Comparison of ENCODE assay signal across 11 cellular contexts in the genomic region with DNA sequence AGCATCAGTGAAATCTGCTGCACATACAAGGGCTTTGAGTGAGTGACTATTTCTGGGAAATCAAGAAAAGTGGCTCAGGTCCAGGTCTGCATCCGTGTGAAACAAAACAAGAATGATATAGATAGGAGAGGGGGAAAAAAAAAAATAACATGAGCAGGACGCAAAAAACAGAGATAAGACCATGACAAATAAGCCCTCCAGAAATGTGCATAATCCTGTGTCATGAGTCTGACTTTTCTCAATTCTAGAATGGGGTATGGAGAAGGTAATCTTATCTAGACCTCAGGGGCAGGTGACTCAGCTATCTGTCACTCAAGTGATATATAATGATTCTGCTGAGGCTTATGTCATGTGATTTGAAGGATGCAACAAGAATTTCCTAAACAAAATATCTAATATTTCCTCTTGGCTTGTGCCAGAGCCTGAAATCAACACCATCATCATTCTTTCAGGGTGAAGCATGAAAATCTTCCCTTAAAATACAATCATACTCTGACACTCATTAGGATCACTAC.
DNase-seq lines count a peak whose midpoint lies in the region; ATAC-seq and TF ChIP-seq lines count a peak whose summit lies in the region.
"Had no signal": no experiment of that assay in that cellular context is flagged by ENCODE, and none has a peak within 500 bp of the region (broad histone marks: within the 10 kb centered on the region; RNA-seq: fewer than 3 reads in every experiment).

No MANE protein-coding gene starts in this region.

- no peaks in the 10 kb centered on the region for H3K9me3 Mint-ChIP-seq in activated naive CD8-positive, alpha-beta T cell (ENCODE audit: low read depth)
- no peaks in the 10 kb centered on the region for H3K9me3 Mint-ChIP-seq in activated naive CD8-positive, alpha-beta T cell treated with anti-CD3 and anti-CD28 coated beads for 36 hours
- H3K9me3 Mint-ChIP-seq in stimulated activated naive CD8-positive, alpha-beta T cell treated with anti-CD3 and anti-CD28 coated beads, Interleukin-15, amount 100 ng/mL, for 72 hours, result no peaks in the 10 kb centered on the region

- H3K4me1 Mint-ChIP-seq in activated naive CD8-positive, alpha-beta T cell (ENCODE audit: low read depth), result peaks cover 5% of the 10 kb centered on the region
- H3K4me1 Mint-ChIP-seq in activated naive CD8-positive, alpha-beta T cell treated with anti-CD3 and anti-CD28 coated beads for 36 hours, result peaks cover 8% of the 10 kb centered on the region
- peaks cover 19% of the 10 kb centered on the region for H3K4me1 Mint-ChIP-seq in stimulated activated naive CD8-positive, alpha-beta T cell treated with anti-CD3 and anti-CD28 coated beads, Interleukin-15, amount 100 ng/mL, for 72 hours
- H3K4me1 Mint-ChIP-seq: naive B cell had no signal

- DNase-seq in activated naive CD8-positive, alpha-beta T cell treated with anti-CD3 and anti-CD28 coated beads for 36 hours, result no peak
- DNase-seq in stimulated activated naive CD8-positive, alpha-beta T cell treated with anti-CD3 and anti-CD28 coated beads, Interleukin-15, amount 100 ng/mL, for 72 hours, result no peak
- DNase-seq in H4 (ENCODE audit: low spot score) (no peak), SKM-1 treated with dmso at 0.1 percent for 144 hours (lab: John Stamatoyannopoulos, UW; ENCODE audit: unreplicated experiment) (no peak)
- DNase-seq: naive B cell, NCI-H2081 treated with DMSO at 0.1 percent for 48 hours, SJCRH30 had no signal

- H3K27me3 Mint-ChIP-seq in activated naive CD8-positive, alpha-beta T cell, result no peaks in the 10 kb centered on the region
- peaks cover 14% of the 10 kb centered on the region for H3K27me3 Mint-ChIP-seq in activated naive CD8-positive, alpha-beta T cell treated with anti-CD3 and anti-CD28 coated beads for 36 hours
- H3K27me3 Mint-ChIP-seq in stimulated activated naive CD8-positive, alpha-beta T cell treated with anti-CD3 and anti-CD28 coated beads, Interleukin-15, amount 100 ng/mL, for 72 hours, result peaks cover 31% of the 10 kb centered on the region

- H3K27ac Mint-ChIP-seq in activated naive CD8-positive, alpha-beta T cell, result peak overlapping the region; percentile 31
- no peak overlapping the region for H3K27ac Mint-ChIP-seq in activated naive CD8-positive, alpha-beta T cell treated with anti-CD3 and anti-CD28 coated beads for 36 hours
- no peak overlapping the region for H3K27ac Mint-ChIP-seq in stimulated activated naive CD8-positive, alpha-beta T cell treated with anti-CD3 and anti-CD28 coated beads, Interleukin-15, amount 100 ng/mL, for 72 hours

- ATAC-seq in SK-N-SH treated with all-trans-retinoic acid at 6 μM for 48 hours, result peak; percentile 34; the same call in 2 of the 3 replicates
- ATAC-seq in esophagus mucosa, result peak; percentile 67
- peak; percentile 54 for ATAC-seq in stimulated activated naive CD8-positive, alpha-beta T cell treated with anti-CD3 and anti-CD28 coated beads, Interleukin-15, amount 100 ng/mL, for 72 hours
- ATAC-seq in HG03460 (IDR thresholded peaks at IDR 0.05; ENCODE audit: unreplicated experiment), result no peak

- H3K4me3 Mint-ChIP-seq in activated naive CD8-positive, alpha-beta T cell, result no peak overlapping the region
- no peak overlapping the region for H3K4me3 Mint-ChIP-seq in activated naive CD8-positive, alpha-beta T cell treated with anti-CD3 and anti-CD28 coated beads for 36 hours
- no peak overlapping the region for H3K4me3 Mint-ChIP-seq in stimulated activated naive CD8-positive, alpha-beta T cell treated with anti-CD3 and anti-CD28 coated beads, Interleukin-15, amount 100 ng/mL, for 72 hours

- no peaks in the 10 kb centered on the region for H3K36me3 Mint-ChIP-seq in activated naive CD8-positive, alpha-beta T cell
- H3K36me3 Mint-ChIP-seq in activated naive CD8-positive, alpha-beta T cell treated with anti-CD3 and anti-CD28 coated beads for 36 hours, result no peaks in the 10 kb centered on the region
- H3K36me3 Mint-ChIP-seq: naive B cell had no signal

TF ChIP-seq in SK-N-SH treated with all-trans-retinoic acid at 6 μM for 48 hours, 23 proteins besides CTCF, POLR2A, EP300 and RAD21:
- TF ChIP-seq GLIS3 (CRISPR knock-in tag; IDR thresholded peaks at IDR 0.05) (no peak), OSR1 (CRISPR knock-in tag; IDR thresholded peaks at IDR 0.05) (no peak), ISL1 (CRISPR knock-in tag; IDR thresholded peaks at IDR 0.05) (peak; percentile 47), TCF4 (CRISPR knock-in tag; IDR thresholded peaks at IDR 0.05; ENCODE audit: borderline replicate concordance) (no peak)
